Comparison of ENCODE assay signal across 16 cellular contexts in the genomic region with DNA sequence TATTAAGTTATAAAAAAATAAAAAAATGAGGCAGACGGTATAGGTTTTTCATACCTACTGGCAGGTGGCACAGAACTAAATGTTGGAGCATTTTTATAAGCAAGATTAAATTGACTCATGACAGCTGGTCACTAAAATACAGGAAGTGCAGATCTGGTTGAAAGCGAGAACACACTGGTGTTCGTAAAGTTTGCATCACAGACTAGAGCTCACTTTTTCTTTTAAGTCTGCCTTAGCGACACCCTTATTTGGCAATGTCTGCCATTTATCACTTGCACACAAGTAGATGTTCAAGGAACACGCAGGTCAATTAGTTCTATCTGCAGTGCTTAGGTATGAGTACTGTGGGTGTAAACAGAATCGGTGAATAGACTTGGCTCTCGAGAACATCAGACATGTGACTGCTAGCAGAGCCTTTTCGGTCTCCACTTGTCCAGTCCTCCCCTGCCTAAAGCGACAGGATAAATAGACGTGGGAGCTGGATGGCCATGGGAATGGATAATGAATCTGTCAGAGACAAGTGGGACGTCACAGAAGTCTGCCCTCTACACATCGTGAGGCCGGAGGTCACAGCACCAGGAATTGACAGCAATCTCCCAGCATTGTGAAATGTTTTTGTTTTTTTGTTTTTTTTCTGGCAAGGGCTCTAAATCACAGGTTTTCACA.
A peak's percentile ranks its signal among the peaks of the same experiment; 100 is the strongest.
DNase-seq lines count a peak whose midpoint lies in the region; ATAC-seq and TF ChIP-seq lines count a peak whose summit lies in the region.
"Had no signal": no experiment of that assay in that cellular context is flagged by ENCODE, and none has a peak within 500 bp of the region (broad histone marks: within the 10 kb centered on the region; RNA-seq: fewer than 3 reads in every experiment).

No MANE protein-coding gene starts in this region.

- no peak for TF ChIP-seq POLR2A in upper lobe of left lung (IDR thresholded peaks at IDR 0.05)

- WGBS in upper lobe of left lung, 2 donors, result 54 to 55% methylated on average over 13 of the region's 13 CpGs

- H3K36me3 Mint-ChIP-seq in activated B cell treated with CpG ODN at 0.5 μM for 24 hours (ENCODE audit: low read depth), result no peaks in the 10 kb centered on the region
- no peaks in the 10 kb centered on the region for H3K36me3 Mint-ChIP-seq in activated naive CD4-positive, alpha-beta T cell treated with anti-CD3 and anti-CD28 coated beads for 36 hours (ENCODE audit: low read depth)

- H3K27me3 Mint-ChIP-seq in activated B cell treated with CpG ODN at 0.5 μM for 24 hours, result no peaks in the 10 kb centered on the region
- no peaks in the 10 kb centered on the region for H3K27me3 Mint-ChIP-seq in activated naive CD4-positive, alpha-beta T cell treated with anti-CD3 and anti-CD28 coated beads for 36 hours (ENCODE audit: low read depth)

- POLR2A ChIA-PET in activated B cell treated with CpG ODN at 0.5 μM for 24 hours (lab: Charles Lee), result no interaction called here

- no peaks in the 10 kb centered on the region for H3K4me1 ChIP-seq in upper lobe of left lung
- H3K4me1 ChIP-seq: ascending aorta had no signal

- intact Hi-C loops in activated B cell treated with CpG ODN at 0.5 μM for 24 hours (cut with micrococcal nuclease), result no loop called here
- intact Hi-C loops in activated naive CD4-positive, alpha-beta T cell treated with anti-CD3 and anti-CD28 coated beads for 36 hours (cut with micrococcal nuclease), result no loop called here

- peak; percentile 84 for ATAC-seq in HG02938 (IDR thresholded peaks at IDR 0.05; ENCODE audit: unreplicated experiment)
- peak; percentile 31 for ATAC-seq in activated B cell treated with CpG ODN at 0.5 μM for 24 hours (ENCODE audit: low read depth)
- no peak for ATAC-seq in upper lobe of left lung (ENCODE audit: low FRiP score in 2 of 2)
- no peak for ATAC-seq in GM18873 (IDR thresholded peaks at IDR 0.05; ENCODE audit: low FRiP score, unreplicated experiment)
- ATAC-seq: activated CD8-positive, alpha-beta T cell treated with anti-CD3 and anti-CD28 coated beads, Interleukin-2, amount 10 ng/mL, durations not matched to agents 7 days and 5 days had no signal

- H3K27ac Mint-ChIP-seq in activated B cell treated with CpG ODN at 0.5 μM for 24 hours, result peak overlapping the region; percentile 59
- no peak overlapping the region for H3K27ac Mint-ChIP-seq in activated naive CD4-positive, alpha-beta T cell treated with anti-CD3 and anti-CD28 coated beads for 36 hours
- H3K27ac Mint-ChIP-seq: activated CD8-positive, alpha-beta T cell treated with anti-CD3 and anti-CD28 coated beads, Interleukin-2, amount 10 ng/mL, durations not matched to agents 7 days and 5 days; activated T-helper 2 cell treated with anti-CD3 and anti-CD28 coated beads, Interferon-gamma antibody, Interleukin-2, Interleukin-4, amounts not matched to agents 10 μg/mL and 5 μg/mL and 100 μg/mL, durations not matched to agents 14 hours and 24 hours and 36 hours; dendritic cell treated with granulocyte-macrophage colony-stimulating factor and Interleukin-4, amounts not matched to agents 40 ng/mL and 50 ng/mL, for 4 days had no signal

- peaks cover 6% of the 10 kb centered on the region for H3K9me3 Mint-ChIP-seq in activated B cell treated with CpG ODN at 0.5 μM for 24 hours
- H3K9me3 Mint-ChIP-seq in activated naive CD4-positive, alpha-beta T cell treated with anti-CD3 and anti-CD28 coated beads for 36 hours, result no peaks in the 10 kb centered on the region
- H3K9me3 Mint-ChIP-seq: activated T-helper 2 cell treated with anti-CD3 and anti-CD28 coated beads, Interferon-gamma antibody, Interleukin-2, Interleukin-4, amounts not matched to agents 10 μg/mL and 5 μg/mL and 100 μg/mL, durations not matched to agents 14 hours and 24 hours and 36 hours had no signal

- H3K9me3 ChIP-seq in upper lobe of left lung, result no peaks in the 10 kb centered on the region
- H3K9me3 ChIP-seq: ascending aorta had no signal

- H3K4me1 Mint-ChIP-seq in activated B cell treated with CpG ODN at 0.5 μM for 24 hours, result no peaks in the 10 kb centered on the region
- H3K4me1 Mint-ChIP-seq in activated naive CD4-positive, alpha-beta T cell treated with anti-CD3 and anti-CD28 coated beads for 36 hours (ENCODE audit: low read depth), result no peaks in the 10 kb centered on the region

- H3K4me3 ChIP-seq in upper lobe of left lung, result peak overlapping the region in 3 of 4 donors; percentile 5 to 21 (median 18)
- H3K4me3 ChIP-seq: ascending aorta, skin epidermis had no signal

- TF ChIP-seq EP300 in upper lobe of left lung (IDR thresholded peaks at IDR 0.05), result no peak

- no peak for TF ChIP-seq CTCF in activated B cell treated with CpG ODN at 0.5 μM for 24 hours (IDR thresholded peaks at IDR 0.05)
- TF ChIP-seq CTCF in upper lobe of left lung (IDR thresholded peaks at IDR 0.05), result no peak

- peak overlapping the region; percentile 16 for H3K4me3 Mint-ChIP-seq in activated B cell treated with CpG ODN at 0.5 μM for 24 hours
- H3K4me3 Mint-ChIP-seq in activated naive CD4-positive, alpha-beta T cell treated with anti-CD3 and anti-CD28 coated beads for 36 hours, result no peak overlapping the region
- H3K4me3 Mint-ChIP-seq: activated CD8-positive, alpha-beta T cell treated with anti-CD3 and anti-CD28 coated beads, Interleukin-2, amount 10 ng/mL, durations not matched to agents 7 days and 5 days; dendritic cell treated with granulocyte-macrophage colony-stimulating factor and Interleukin-4, amounts not matched to agents 40 ng/mL and 50 ng/mL, for 4 days had no signal

- H3K27me3 ChIP-seq in upper lobe of left lung, result no peaks in the 10 kb centered on the region
- H3K27me3 ChIP-seq: ascending aorta had no signal

- peak overlapping the region in 3 of 4 donors; percentile 22 to 69 (median 46) for H3K27ac ChIP-seq in upper lobe of left lung
- H3K27ac ChIP-seq: ascending aorta, skin epidermis had no signal

- peak; percentile 43 for DNase-seq in NOMO-1 treated with DMSO at 0.1 percent for 48 hours (lab: John Stamatoyannopoulos, UW; ENCODE audit: unreplicated experiment)
- DNase-seq in NOMO-1 treated with dmso at 0.1 percent for 144 hours (lab: John Stamatoyannopoulos, UW; ENCODE audit: unreplicated experiment), result no peak
- DNase-seq in activated B cell treated with CpG ODN at 0.5 μM for 24 hours, result no peak
- no peak for DNase-seq in upper lobe of left lung
- no peak for DNase-seq in activated naive CD4-positive, alpha-beta T cell treated with anti-CD3 and anti-CD28 coated beads for 36 hours
- no peak for DNase-seq in HT-29 (ENCODE audit: low spot score)
- DNase-seq: activated CD8-positive, alpha-beta T cell treated with anti-CD3 and anti-CD28 coated beads, Interleukin-2, amount 10 ng/mL, durations not matched to agents 7 days and 5 days; NCI-H1092; NCI-H226; substantia nigra had no signal

- CTCF ChIA-PET in activated B cell treated with CpG ODN at 0.5 μM for 24 hours (lab: Charles Lee), result interaction anchor here (1.3 kb wide), 1 partner anchor 139 kb away, joined by 3 read pairs; no protein-coding TSS in a partner anchor
- CTCF ChIA-PET in activated naive CD4-positive, alpha-beta T cell treated with anti-CD3 and anti-CD28 coated beads for 36 hours (lab: Charles Lee), result no interaction called here

- H3K36me3 ChIP-seq in upper lobe of left lung, result no peaks in the 10 kb centered on the region
- H3K36me3 ChIP-seq: ascending aorta had no signal

Comparison
In these comparisons a context has a peak if more than half of its experiments do, and no peak if none do; other contexts are left out.
1. ATAC-seq: peak in HG02938 (single experiment) and activated B cell treated with CpG ODN at 0.5 μM for 24 hours (single experiment); none in upper lobe of left lung (0 of 2) and GM18873 (single experiment).